ENCODE assay signal across 7 cellular contexts in genomic region chr7:36151921-36152755, GRCh38. TPM values are rescaled to one million over a fixed set of nuclear protein-coding genes. Genes with fewer than 3 reads are reported as not detected.
A peak's percentile ranks its signal among the peaks of the same experiment; 100 is the strongest.
DNase-seq lines count a peak whose midpoint lies in the region; ATAC-seq and TF ChIP-seq lines count a peak whose summit lies in the region.

No MANE protein-coding gene starts in this region.

- no peak for TF ChIP-seq POLR2A in HCT116 (IDR thresholded peaks at IDR 0.05; ENCODE audit: borderline replicate concordance, extremely low read depth, insufficient read depth, insufficient read length)

- no peaks in the 10 kb centered on the region for H3K9me3 ChIP-seq in HCT116 (ENCODE audit: control insufficient read depth in 1 of 2, insufficient read depth in 1 of 2, low read depth in 1 of 2, low read length in 2 of 2)
- no peaks in the 10 kb centered on the region for H3K9me3 ChIP-seq in right cardiac atrium (ENCODE audit: control insufficient read depth, low read length)
- H3K9me3 ChIP-seq in smooth muscle cell (replicated peaks; ENCODE audit: low read depth), result no peaks in the 10 kb centered on the region

- whole genome bisulfite sequencing in right cardiac atrium, result 44% methylated on average over 30 of the region's 30 CpGs
- 39% methylated on average over 28 of the region's 30 CpGs for WGBS in smooth muscle cell (ENCODE audit: low lambda C conversion rate)

- TF ChIP-seq CTCF in HCT116 (IDR thresholded peaks at IDR 0.05 in 2 of 3, conservative IDR thresholded peaks at IDR 0.05 in 1 of 3; ENCODE audit: borderline replicate concordance in 1 of 3, insufficient read depth in 1 of 3, low read depth in 2 of 3, low read length in 2 of 3), result no peak
- no peak for TF ChIP-seq CTCF in WI38 (IDR thresholded peaks at IDR 0.05; ENCODE audit: low read depth, low read length)
- TF ChIP-seq CTCF in smooth muscle cell (IDR thresholded peaks at IDR 0.05; ENCODE audit: borderline replicate concordance, insufficient read depth, poor library complexity, severe bottlenecking), result no peak
- no peak for TF ChIP-seq CTCF in foreskin keratinocyte (conservative IDR thresholded peaks at IDR 0.05)

- peak overlapping the region; percentile 97 for H3K4me2 ChIP-seq in HCT116 (ENCODE audit: low read length)
- peak overlapping the region; percentile 80 for H3K4me2 ChIP-seq in smooth muscle cell

- H3K9ac ChIP-seq in HCT116 (ENCODE audit: low read length) (peak overlapping the region; percentile 55), smooth muscle cell (ENCODE audit: low read depth) (no peak overlapping the region)

- no peaks in the 10 kb centered on the region for H3K9me2 ChIP-seq in HCT116 (ENCODE audit: insufficient read depth)

- DNase-seq in HCT116 (ENCODE audit: low read depth, low spot score) (no peak), right cardiac atrium (no peak), smooth muscle cell (lab: John Stamatoyannopoulos, UW; ENCODE audit: unreplicated experiment) (no peak), foreskin keratinocyte (no peak)
- DNase-seq in activated effector memory CD4-positive, alpha-beta T cell treated with anti-CD3 and anti-CD28 coated beads, Interleukin-2, amount 50 U/mL, for 16 hours, result no peak

- H3K36me3 ChIP-seq in HCT116 (ENCODE audit: control insufficient read depth in 1 of 2, insufficient read depth in 2 of 2, low read length in 2 of 2) (no peaks in the 10 kb centered on the region), smooth muscle cell (ENCODE audit: low read depth) (no peaks in the 10 kb centered on the region)

- H3F3A ChIP-seq in smooth muscle cell (ENCODE audit: low read depth), result peaks cover 6% of the 10 kb centered on the region

- intact Hi-C loops in HCT116 (cut with micrococcal nuclease) (loop anchor here (2.0 kb wide), 1 partner anchor 45 kb away; no protein-coding TSS in a partner anchor), right cardiac atrium (cut with DNase I) (no loop called here)

- H3K4me3 ChIP-seq in HCT116 (replicated peaks in 1 of 2; ENCODE audit: low read depth in 1 of 2, low read length in 2 of 2) (peak overlapping the region; percentile 47 to 83), WI38 (ENCODE audit: low read depth, low read length) (peak overlapping the region; percentile 51), right cardiac atrium (ENCODE audit: low read length) (peak overlapping the region; percentile 22), smooth muscle cell (peak overlapping the region; percentile 82)

- no peaks in the 10 kb centered on the region for H3K27me3 ChIP-seq in HCT116 (ENCODE audit: insufficient read depth, low read length)
- no peaks in the 10 kb centered on the region for H3K27me3 ChIP-seq in right cardiac atrium (ENCODE audit: control insufficient read depth, insufficient read depth)
- H3K27me3 ChIP-seq in smooth muscle cell (ENCODE audit: low read depth), result no peaks in the 10 kb centered on the region
- no peaks in the 10 kb centered on the region for H3K27me3 ChIP-seq in foreskin keratinocyte

- CTCF ChIA-PET in HCT116 (lab: Charles Lee), result no interaction called here

- ATAC-seq in HCT116 (no peak; the same call in 1 of the 2 replicates), right cardiac atrium (no peak), HG03135 (IDR thresholded peaks at IDR 0.05; ENCODE audit: unreplicated experiment) (no peak), foreskin keratinocyte (no peak)

- H3K79me2 ChIP-seq in HCT116 (ENCODE audit: insufficient read depth, low read length), result no peaks in the 10 kb centered on the region
- no peaks in the 10 kb centered on the region for H3K79me2 ChIP-seq in smooth muscle cell (ENCODE audit: low read depth)

- H4K20me1 ChIP-seq in HCT116 (ENCODE audit: insufficient read depth), result no peaks in the 10 kb centered on the region
- no peaks in the 10 kb centered on the region for H4K20me1 ChIP-seq in smooth muscle cell (ENCODE audit: low read depth)

- no TSS peak for BruUV-seq in HCT116 (replicated peaks; lab: Mats Ljungman, UMichigan)

- H3K27ac ChIP-seq in HCT116 (ENCODE audit: low read depth, low read length) (peak overlapping the region; percentile 43; the same call in 1 of the 2 replicates), right cardiac atrium (ENCODE audit: low read length) (peak overlapping the region; percentile 77), smooth muscle cell (ENCODE audit: low read depth) (peak overlapping the region; percentile 13), foreskin keratinocyte (no peak overlapping the region)

- peaks cover 8 to 16% of the 10 kb centered on the region in 2 experiments for H3K4me1 ChIP-seq in HCT116 (ENCODE audit: control insufficient read depth in 1 of 2, insufficient read depth in 2 of 2, low read length in 2 of 2)
- H3K4me1 ChIP-seq in right cardiac atrium (ENCODE audit: control insufficient read depth, insufficient read depth, low read length), result peaks cover 8% of the 10 kb centered on the region
- H3K4me1 ChIP-seq in smooth muscle cell (ENCODE audit: low read depth), result no peaks in the 10 kb centered on the region
- H3K4me1 ChIP-seq in foreskin keratinocyte, result peaks cover under 1% of the 10 kb centered on the region

- RAD21 ChIA-PET in HCT116 (lab: Charles Lee; ENCODE audit: low non-redundant PET in 1 of 2, low total read pairs in 2 of 2, uncharacterized antibody in 2 of 2, unreplicated experiment in 2 of 2), result no interaction called here

- POLR2A ChIA-PET in HCT116 (lab: Charles Lee), result no interaction called here

- no peak for TF ChIP-seq RAD21 in HCT116 (IDR thresholded peaks at IDR 0.05; ENCODE audit: low read depth)

- H2AFZ ChIP-seq in HCT116 (ENCODE audit: low read depth, low read length, poor library complexity, severe bottlenecking), result no peak overlapping the region
- peak overlapping the region; percentile 65 for H2AFZ ChIP-seq in smooth muscle cell (ENCODE audit: low read depth)

TF ChIP-seq in HCT116, 20 proteins besides CTCF, POLR2A, EP300 and RAD21:
- TF ChIP-seq ZFX (IDR thresholded peaks at IDR 0.05) (peak; percentile 21; the same call in 1 of the 2 replicates), JUND (IDR thresholded peaks at IDR 0.05) (no peak), POLR2AphosphoS5 (IDR thresholded peaks at IDR 0.05; ENCODE audit: low read depth, low read length) (peak; percentile 7; the same call in 1 of the 2 replicates), ELF1 (IDR thresholded peaks at IDR 0.05; ENCODE audit: borderline replicate concordance, low read depth) (no peak), MAX (IDR thresholded peaks at IDR 0.05) (no peak), YY1 (IDR thresholded peaks at IDR 0.05; ENCODE audit: extremely low read depth, insufficient replicate concordance, low read depth, low read length) (no peak), CBX3 (IDR thresholded peaks at IDR 0.05; ENCODE audit: low read depth) (no peak; the same call in 1 of the 2 replicates), FOSL1 (IDR thresholded peaks at IDR 0.05; ENCODE audit: low read depth) (no peak)
- TF ChIP-seq, protein P1, sequence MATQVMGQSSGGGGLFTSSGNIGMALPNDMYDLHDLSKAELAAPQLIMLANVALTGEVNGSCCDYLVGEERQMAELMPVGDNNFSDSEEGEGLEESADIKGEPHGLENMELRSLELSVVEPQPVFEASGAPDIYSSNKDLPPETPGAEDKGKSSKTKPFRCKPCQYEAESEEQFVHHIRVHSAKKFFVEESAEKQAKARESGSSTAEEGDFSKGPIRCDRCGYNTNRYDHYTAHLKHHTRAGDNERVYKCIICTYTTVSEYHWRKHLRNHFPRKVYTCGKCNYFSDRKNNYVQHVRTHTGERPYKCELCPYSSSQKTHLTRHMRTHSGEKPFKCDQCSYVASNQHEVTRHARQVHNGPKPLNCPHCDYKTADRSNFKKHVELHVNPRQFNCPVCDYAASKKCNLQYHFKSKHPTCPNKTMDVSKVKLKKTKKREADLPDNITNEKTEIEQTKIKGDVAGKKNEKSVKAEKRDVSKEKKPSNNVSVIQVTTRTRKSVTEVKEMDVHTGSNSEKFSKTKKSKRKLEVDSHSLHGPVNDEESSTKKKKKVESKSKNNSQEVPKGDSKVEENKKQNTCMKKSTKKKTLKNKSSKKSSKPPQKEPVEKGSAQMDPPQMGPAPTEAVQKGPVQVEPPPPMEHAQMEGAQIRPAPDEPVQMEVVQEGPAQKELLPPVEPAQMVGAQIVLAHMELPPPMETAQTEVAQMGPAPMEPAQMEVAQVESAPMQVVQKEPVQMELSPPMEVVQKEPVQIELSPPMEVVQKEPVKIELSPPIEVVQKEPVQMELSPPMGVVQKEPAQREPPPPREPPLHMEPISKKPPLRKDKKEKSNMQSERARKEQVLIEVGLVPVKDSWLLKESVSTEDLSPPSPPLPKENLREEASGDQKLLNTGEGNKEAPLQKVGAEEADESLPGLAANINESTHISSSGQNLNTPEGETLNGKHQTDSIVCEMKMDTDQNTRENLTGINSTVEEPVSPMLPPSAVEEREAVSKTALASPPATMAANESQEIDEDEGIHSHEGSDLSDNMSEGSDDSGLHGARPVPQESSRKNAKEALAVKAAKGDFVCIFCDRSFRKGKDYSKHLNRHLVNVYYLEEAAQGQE (IDR thresholded peaks at IDR 0.05; ENCODE audit: low read depth), result no peak
- TF ChIP-seq, protein P2, sequence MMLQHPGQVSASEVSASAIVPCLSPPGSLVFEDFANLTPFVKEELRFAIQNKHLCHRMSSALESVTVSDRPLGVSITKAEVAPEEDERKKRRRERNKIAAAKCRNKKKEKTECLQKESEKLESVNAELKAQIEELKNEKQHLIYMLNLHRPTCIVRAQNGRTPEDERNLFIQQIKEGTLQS (IDR thresholded peaks at IDR 0.05), result no peak

RNA-seq across cellular contexts. Expression of gene EEPD1, which starts 0.9 kb away (rescaled TPM):
- total RNA-seq in HCT116 (2021; ENCODE audit: unreplicated experiment), result 4.2 TPM
- 4.2 and 4.3 TPM in 2 replicates for polyA plus RNA-seq in HCT116 (2012)
- 1 to 10 TPM; 3.0 to 7.8 (median 5.7) TPM for total RNA-seq in right cardiac atrium
- 4.4 TPM for polyA plus RNA-seq in right cardiac atrium
- total RNA-seq in smooth muscle cell, result 0.58 and 1.5 TPM in 2 replicates
- polyA plus RNA-seq in smooth muscle cell, result 1.5 and 1.9 TPM in 2 replicates
- 2.2 and 2.4 TPM in 2 replicates for total RNA-seq in foreskin keratinocyte
- polyA plus RNA-seq in foreskin keratinocyte, result 1.2 and 1.3 TPM in 2 replicates

Comparison
In these comparisons a context has a peak if more than half of its experiments do, and no peak if none do; other contexts are left out.
1. H3K4me3 ChIP-seq: peak in every context shown above with its lines; median percentile 82 in smooth muscle cell; 65 in HCT116; 51 in WI38; 22 in right cardiac atrium.